8 cellular contexts compared by ENCODE assay signal in the genomic region with DNA sequence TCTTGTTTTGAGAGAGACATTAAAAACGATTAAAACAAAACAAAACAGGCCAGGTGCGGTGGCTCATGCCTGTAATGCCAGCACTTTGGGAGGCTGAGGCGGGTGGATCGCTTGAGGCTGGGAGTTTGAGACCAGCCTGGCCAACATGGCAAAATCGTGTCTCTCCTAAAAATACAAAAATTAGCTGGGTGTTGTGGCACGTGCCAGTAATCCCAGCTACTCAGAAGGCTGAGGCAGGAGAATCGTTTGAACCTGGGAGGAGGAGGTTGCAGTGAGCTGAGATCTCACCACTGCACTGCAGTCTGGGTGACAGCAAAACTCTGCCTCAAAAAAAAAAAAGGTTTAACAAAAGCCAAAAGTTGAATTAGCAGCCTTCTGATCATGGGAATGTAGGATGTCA. TPM values are rescaled to one million over a fixed set of nuclear protein-coding genes. Genes with fewer than 3 reads are reported as not detected.
DNase-seq lines count a peak whose midpoint lies in the region; ATAC-seq and TF ChIP-seq lines count a peak whose summit lies in the region.
"Not testable (repeated sequence)": the region's sequence is repeated elsewhere in the genome, so short reads cannot be mapped to it uniquely, and the experiment has no call there.

No MANE protein-coding gene starts in this region.

- H4K20me1 ChIP-seq in SK-N-SH (ENCODE audit: insufficient read depth): not testable (repeated sequence)

- ATAC-seq in activated T-helper 17 cell treated with anti-CD3 and anti-CD28 coated beads, Interleukin-2, amount 50 U/mL, for 72 hours (replicated peaks); natural killer cell treated with Interleukin-12 subunit alpha and Interleukin-12 subunit beta and Interleukin-15 and Interleukin-18, amount 100 ng/mL, for 72 hours: not testable (repeated sequence)

- POLR2A ChIA-PET in SK-N-SH (lab: Yijun Ruan, JAX): not testable (repeated sequence)

- H3K27ac Mint-ChIP-seq in CD14-positive monocyte: not testable (repeated sequence)
- peak overlapping the region; percentile 92 for H3K27ac Mint-ChIP-seq in activated T-helper 17 cell treated with anti-CD3 and anti-CD28 coated beads, Interleukin-2, amount 50 U/mL, for 72 hours
- peak overlapping the region; percentile 97 to 98 for H3K27ac Mint-ChIP-seq in natural killer cell treated with Interleukin-12 subunit alpha and Interleukin-12 subunit beta and Interleukin-15 and Interleukin-18, amount 100 ng/mL, for 72 hours
- peak overlapping the region; percentile 96 for H3K27ac Mint-ChIP-seq in stimulated activated naive CD8-positive, alpha-beta T cell treated with anti-CD3 and anti-CD28 coated beads, Interleukin-15, Interleukin-2, amounts not matched to agents 100 ng/mL and 50 ng/mL, for 24 hours

- H3K4me1 Mint-ChIP-seq in CD14-positive monocyte: peaks cover 42% of the 10 kb centered on the region
- peaks cover 47% of the 10 kb centered on the region for H3K4me1 Mint-ChIP-seq in activated T-helper 17 cell treated with anti-CD3 and anti-CD28 coated beads, Interleukin-2, amount 50 U/mL, for 72 hours
- H3K4me1 Mint-ChIP-seq in natural killer cell treated with Interleukin-12 subunit alpha and Interleukin-12 subunit beta and Interleukin-15 and Interleukin-18, amount 100 ng/mL, for 72 hours (ENCODE audit: low read depth in 2 of 2): peaks cover 69 to 73% of the 10 kb centered on the region in 2 donors
- H3K4me1 Mint-ChIP-seq in stimulated activated naive CD8-positive, alpha-beta T cell treated with anti-CD3 and anti-CD28 coated beads, Interleukin-15, Interleukin-2, amounts not matched to agents 100 ng/mL and 50 ng/mL, for 24 hours (ENCODE audit: low read depth): peaks cover 75% of the 10 kb centered on the region

- not testable (repeated sequence) for H3F3A ChIP-seq in SK-N-SH (replicated peaks; ENCODE audit: insufficient read depth)

- H3K36me3 ChIP-seq in HUES6 (ENCODE audit: control insufficient read depth, insufficient read depth, low read length) (peaks cover 38% of the 10 kb centered on the region), iPS-20b (ENCODE audit: insufficient read depth, low read depth, low read length) (peaks cover 31% of the 10 kb centered on the region)
- not testable (repeated sequence) for H3K36me3 ChIP-seq in SK-N-SH (replicated peaks in 1 of 2; ENCODE audit: control insufficient read depth in 1 of 2, insufficient read depth in 2 of 2, low read length in 1 of 2); ectodermal cell (ENCODE audit: control insufficient read depth, insufficient read depth, low read length)

- H3K4me3 ChIP-seq in HUES6 (ENCODE audit: low read depth, low read length) (peak overlapping the region; percentile 98), ectodermal cell (ENCODE audit: insufficient read depth, low read depth, low read length) (peak overlapping the region; percentile 70), iPS-20b (ENCODE audit: low read length) (peak overlapping the region; percentile 77; the same call in 1 of the 2 replicates)
- H3K4me3 ChIP-seq in SK-N-SH (ENCODE audit: low read depth in 2 of 2, low read length in 1 of 2): not testable (repeated sequence)

- not testable (repeated sequence) for H3K9me2 ChIP-seq in SK-N-SH

- H3K36me3 Mint-ChIP-seq in CD14-positive monocyte: peaks cover 6 to 15% of the 10 kb centered on the region in 2 donors
- peaks cover 87% of the 10 kb centered on the region for H3K36me3 Mint-ChIP-seq in activated T-helper 17 cell treated with anti-CD3 and anti-CD28 coated beads, Interleukin-2, amount 50 U/mL, for 72 hours (ENCODE audit: low read depth)
- peaks cover 42% of the 10 kb centered on the region for H3K36me3 Mint-ChIP-seq in natural killer cell treated with Interleukin-12 subunit alpha and Interleukin-12 subunit beta and Interleukin-15 and Interleukin-18, amount 100 ng/mL, for 72 hours
- H3K36me3 Mint-ChIP-seq in stimulated activated naive CD8-positive, alpha-beta T cell treated with anti-CD3 and anti-CD28 coated beads, Interleukin-15, Interleukin-2, amounts not matched to agents 100 ng/mL and 50 ng/mL, for 24 hours (ENCODE audit: low read depth): peaks cover 60% of the 10 kb centered on the region

- H3K79me2 ChIP-seq in SK-N-SH (ENCODE audit: insufficient read depth): not testable (repeated sequence)

- peaks cover 21 to 35% (median 24%) of the 10 kb centered on the region in 3 donors for H3K27me3 Mint-ChIP-seq in CD14-positive monocyte (ENCODE audit: low read depth in 3 of 3)
- H3K27me3 Mint-ChIP-seq in activated T-helper 17 cell treated with anti-CD3 and anti-CD28 coated beads, Interleukin-2, amount 50 U/mL, for 72 hours; natural killer cell treated with Interleukin-12 subunit alpha and Interleukin-12 subunit beta and Interleukin-15 and Interleukin-18, amount 100 ng/mL, for 72 hours; stimulated activated naive CD8-positive, alpha-beta T cell treated with anti-CD3 and anti-CD28 coated beads, Interleukin-15, Interleukin-2, amounts not matched to agents 100 ng/mL and 50 ng/mL, for 24 hours: not testable (repeated sequence)

- H3K4me2 ChIP-seq in SK-N-SH: 0 out of 2 replicates have a peak overlapping the region, but pooled peaks have one; percentile 78

- H3K9me3 ChIP-seq in HUES6 (ENCODE audit: control insufficient read depth, insufficient read depth, low read depth, low read length); SK-N-SH; ectodermal cell (ENCODE audit: control insufficient read depth, low read length); iPS-20b (ENCODE audit: insufficient read depth, low read depth, low read length): not testable (repeated sequence)

- not testable (repeated sequence) for TF ChIP-seq CTCF in CD14-positive monocyte (IDR thresholded peaks at IDR 0.05); SK-N-SH (IDR thresholded peaks at IDR 0.05)

- peak overlapping the region; percentile 93 to 95 for H3K4me3 Mint-ChIP-seq in CD14-positive monocyte
- peak overlapping the region; percentile 83 for H3K4me3 Mint-ChIP-seq in activated T-helper 17 cell treated with anti-CD3 and anti-CD28 coated beads, Interleukin-2, amount 50 U/mL, for 72 hours
- peak overlapping the region; percentile 94 for H3K4me3 Mint-ChIP-seq in natural killer cell treated with Interleukin-12 subunit alpha and Interleukin-12 subunit beta and Interleukin-15 and Interleukin-18, amount 100 ng/mL, for 72 hours
- H3K4me3 Mint-ChIP-seq in stimulated activated naive CD8-positive, alpha-beta T cell treated with anti-CD3 and anti-CD28 coated beads, Interleukin-15, Interleukin-2, amounts not matched to agents 100 ng/mL and 50 ng/mL, for 24 hours: peak overlapping the region; percentile 99

- H3K9me3 Mint-ChIP-seq in CD14-positive monocyte; activated T-helper 17 cell treated with anti-CD3 and anti-CD28 coated beads, Interleukin-2, amount 50 U/mL, for 72 hours; natural killer cell treated with Interleukin-12 subunit alpha and Interleukin-12 subunit beta and Interleukin-15 and Interleukin-18, amount 100 ng/mL, for 72 hours; stimulated activated naive CD8-positive, alpha-beta T cell treated with anti-CD3 and anti-CD28 coated beads, Interleukin-15, Interleukin-2, amounts not matched to agents 100 ng/mL and 50 ng/mL, for 24 hours: not testable (repeated sequence)

- H3K4me1 ChIP-seq in HUES6 (ENCODE audit: control insufficient read depth, insufficient read depth, low read length) (peaks cover 24% of the 10 kb centered on the region), ectodermal cell (ENCODE audit: control insufficient read depth, insufficient read depth, low read length) (peaks cover 13% of the 10 kb centered on the region), iPS-20b (ENCODE audit: insufficient read depth, low read length) (peaks cover 14% of the 10 kb centered on the region; the same call in 1 of the 2 replicates)
- not testable (repeated sequence) for H3K4me1 ChIP-seq in SK-N-SH (ENCODE audit: control insufficient read depth in 1 of 2, insufficient read depth in 2 of 2, low read depth in 1 of 2, low read length in 1 of 2)

- not testable (repeated sequence) for DNase-seq in CD14-positive monocyte (ENCODE audit: low spot score); SK-N-SH; natural killer cell treated with Interleukin-12 subunit alpha and Interleukin-12 subunit beta and Interleukin-15 and Interleukin-18, amount 100 ng/mL, for 72 hours (ENCODE audit: low spot score)

- TF ChIP-seq EP300 in SK-N-SH (IDR thresholded peaks at IDR 0.05; ENCODE audit: borderline replicate concordance in 1 of 2, low read depth in 1 of 2, low read length in 1 of 2): not testable (repeated sequence)

- H2AFZ ChIP-seq in SK-N-SH (ENCODE audit: low read depth): peak overlapping the region; percentile 93

- 62% methylated on average over 7 of the region's 7 CpGs for WGBS in SK-N-SH (ENCODE audit: low lambda C conversion rate)
- 24 to 36% methylated on average over 7 of the region's 7 CpGs for WGBS in ectodermal cell, 2 experiments

- intact Hi-C loops in CD14-positive monocyte (cut with micrococcal nuclease): not testable (repeated sequence)

- CTCF ChIA-PET in SK-N-SH (lab: Yijun Ruan, JAX): interaction anchor here (0.8 to 2.0 kb wide), 16 partner anchors 8 to 170 kb away, joined by 3 to 9 read pairs (median 4); no protein-coding TSS in a partner anchor

- H3K27ac ChIP-seq in HUES6 (ENCODE audit: low read depth, low read length): peak overlapping the region; percentile 80
- H3K27ac ChIP-seq in SK-N-SH (ENCODE audit: low read depth in 2 of 2, low read length in 1 of 2); ectodermal cell (ENCODE audit: insufficient read depth, low read depth, low read length, poor library complexity, severe bottlenecking); iPS-20b (ENCODE audit: low read length): not testable (repeated sequence)

- not testable (repeated sequence) for TF ChIP-seq RAD21 in SK-N-SH (IDR thresholded peaks at IDR 0.05; ENCODE audit: low read length)

- H3K9ac ChIP-seq in HUES6 (ENCODE audit: low read length) (peak overlapping the region; percentile 96), iPS-20b (ENCODE audit: low read depth, low read length) (peak overlapping the region; percentile 77; the same call in 1 of the 2 replicates)
- H3K9ac ChIP-seq in SK-N-SH: not testable (repeated sequence)

- H3K27me3 ChIP-seq in HUES6 (ENCODE audit: control insufficient read depth, insufficient read depth, low read length): not testable (repeated sequence)
- H3K27me3 ChIP-seq in SK-N-SH (ENCODE audit: insufficient read depth): peaks cover 20% of the 10 kb centered on the region
- H3K27me3 ChIP-seq in ectodermal cell (ENCODE audit: control insufficient read depth, insufficient read depth, low read length, poor library complexity, severe bottlenecking): peaks cover 30% of the 10 kb centered on the region
- peaks cover 23% of the 10 kb centered on the region for H3K27me3 ChIP-seq in iPS-20b (ENCODE audit: insufficient read depth, low read length)

RNA-seq across cellular contexts. Expression of gene PRKCQ, which starts 1.1 kb away (rescaled TPM):
- under 1 TPM; 0.09 to 0.29 TPM for polyA plus RNA-seq in CD14-positive monocyte
- polyA plus RNA-seq in SK-N-SH (2012; rRNA removed): 0.18 and 0.23 TPM in 2 replicates
- 0.15 and 0.25 TPM in 2 replicates for polyA plus RNA-seq in SK-N-SH (2012; cell fraction: cytosol; rRNA removed)
- 0.09 and 0.20 TPM in 2 replicates for polyA plus RNA-seq in SK-N-SH (2012; cell fraction: nucleus; rRNA removed)
- 10 to 100 TPM; 35.3 to 37.8 TPM for total RNA-seq in activated T-helper 17 cell treated with anti-CD3 and anti-CD28 coated beads, Interleukin-2, amount 50 U/mL, for 72 hours
- polyA plus RNA-seq in ectodermal cell (2013, experiment 1 of 4): 2.1 TPM
- 3.7 TPM for polyA plus RNA-seq in ectodermal cell (2013, experiment 2 of 4)
- 2.2 TPM for polyA plus RNA-seq in ectodermal cell (2013, experiment 3 of 4)
- polyA plus RNA-seq in ectodermal cell (2013, experiment 4 of 4): 2.8 TPM
- 10 to 100 TPM; 55.3 to 79.0 TPM for total RNA-seq in natural killer cell treated with Interleukin-12 subunit alpha and Interleukin-12 subunit beta and Interleukin-15 and Interleukin-18, amount 100 ng/mL, for 72 hours
